Comparison of ENCODE assay signal across 8 cellular contexts in the genomic region with DNA sequence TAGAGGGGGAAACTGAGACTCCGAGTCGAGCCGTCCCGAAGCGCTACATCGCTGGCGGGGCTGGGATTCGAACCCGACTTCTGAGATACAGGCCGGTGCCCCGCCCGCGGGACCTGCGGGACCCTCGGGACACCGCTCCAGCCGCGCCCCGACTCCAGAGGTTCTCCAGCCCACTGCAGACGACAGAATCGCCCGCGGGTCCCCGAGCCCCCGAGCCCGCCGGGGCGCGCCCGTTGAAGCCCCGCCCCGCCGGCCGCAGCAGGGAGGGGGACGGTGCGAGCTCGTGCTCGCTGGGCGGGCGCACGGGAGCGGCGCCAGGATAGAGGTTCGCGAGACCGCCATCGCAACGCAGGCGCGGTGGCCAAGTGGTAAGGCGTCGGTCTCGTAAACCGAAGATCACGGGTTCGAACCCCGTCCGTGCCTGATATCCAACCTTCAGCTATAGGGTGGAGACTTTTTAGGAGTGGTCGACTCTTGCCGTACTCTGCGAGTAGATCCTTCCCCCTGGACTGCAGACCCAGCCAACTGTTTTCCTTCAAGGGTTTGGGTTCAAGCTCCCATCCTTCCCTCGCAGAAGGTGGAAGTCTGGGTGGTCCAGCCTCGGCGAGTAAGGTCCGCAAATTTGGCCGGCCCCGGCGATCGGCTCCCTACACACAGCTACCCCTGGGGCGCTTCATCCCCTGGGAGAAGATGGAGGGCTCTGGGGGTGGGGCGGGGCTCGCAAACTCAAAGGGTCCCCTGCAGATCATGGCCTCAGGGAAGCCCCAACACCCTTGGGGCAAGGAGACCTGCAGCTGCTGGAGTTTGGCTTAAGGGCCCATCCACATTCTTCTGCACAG.
DNase-seq lines count a peak whose midpoint lies in the region; ATAC-seq, FAIRE-seq and TF ChIP-seq lines count a peak whose summit lies in the region.

No MANE protein-coding gene starts in this region.

- H3K4me3 ChIP-seq in astrocyte (ENCODE audit: insufficient read depth, low read depth, low read length) (peak overlapping the region; percentile 91), rectal smooth muscle tissue (ENCODE audit: low read length) (peak overlapping the region; percentile 78), vagina (peak overlapping the region; percentile 55 to 79)

- peaks cover 9% of the 10 kb centered on the region for H3K4me1 ChIP-seq in astrocyte (ENCODE audit: insufficient read depth, low read length)
- H3K4me1 ChIP-seq in rectal smooth muscle tissue (ENCODE audit: control insufficient read depth, insufficient read depth, low read length): no peaks in the 10 kb centered on the region
- peaks cover 21% of the 10 kb centered on the region for H3K4me1 ChIP-seq in vagina

- intact Hi-C loops in vagina (cut with DNase I): no loop called here

- H3K36me3 ChIP-seq in astrocyte (ENCODE audit: insufficient read depth, low read length): no peaks in the 10 kb centered on the region
- no peaks in the 10 kb centered on the region for H3K36me3 ChIP-seq in rectal smooth muscle tissue (ENCODE audit: control insufficient read depth, insufficient read depth, low read length)
- H3K36me3 ChIP-seq in vagina: no peaks in the 10 kb centered on the region

- H3K36me3 Mint-ChIP-seq in astrocyte (ENCODE audit: low read depth, unreplicated experiment): peaks cover 8% of the 10 kb centered on the region

- H3K9me3 Mint-ChIP-seq in astrocyte (ENCODE audit: unreplicated experiment): peaks cover 12% of the 10 kb centered on the region

- DNase-seq in NCI-H1930 (lab: John Stamatoyannopoulos, UW): peak; percentile 84 to 96
- peak; percentile 83 for DNase-seq in T-helper 22 cell (ENCODE audit: low read depth)
- peak; percentile 96 for DNase-seq in astrocyte (ENCODE audit: low read depth)
- DNase-seq in hepatic stellate cell (ENCODE audit: low spot score): peak; percentile 82
- DNase-seq in vagina (ENCODE audit: extremely low spot score in 2 of 2): peak in 1 of 2 donors; percentile 90

- H3K27ac ChIP-seq in astrocyte (ENCODE audit: low read depth, low read length) (peak overlapping the region; percentile 46), rectal smooth muscle tissue (ENCODE audit: low read depth, low read length) (peak overlapping the region; percentile 60), vagina (peak overlapping the region; percentile 88)

- peak overlapping the region; percentile 87 for H2AFZ ChIP-seq in astrocyte (ENCODE audit: low read depth, low read length)

- H3K27me3 Mint-ChIP-seq in astrocyte (ENCODE audit: low read depth, unreplicated experiment): no peaks in the 10 kb centered on the region

- H3K4me3 Mint-ChIP-seq in astrocyte (ENCODE audit: unreplicated experiment): peak overlapping the region; percentile 93

- H3K79me2 ChIP-seq in astrocyte (ENCODE audit: insufficient read depth, low read length): no peaks in the 10 kb centered on the region

- peak overlapping the region; percentile 41 for H3K27ac Mint-ChIP-seq in astrocyte (ENCODE audit: unreplicated experiment)

- ATAC-seq in GM18499 (IDR thresholded peaks at IDR 0.05; ENCODE audit: insufficient read depth, unreplicated experiment) (peak; percentile 39), HG02943 (IDR thresholded peaks at IDR 0.05; ENCODE audit: low read depth, unreplicated experiment) (peak; percentile 68)

- FAIRE-seq in astrocyte (lab: Jason Lieb, UNC): no peak

- no peaks in the 10 kb centered on the region for H3K27me3 ChIP-seq in astrocyte (ENCODE audit: insufficient read depth, low read length)
- no peaks in the 10 kb centered on the region for H3K27me3 ChIP-seq in rectal smooth muscle tissue (ENCODE audit: control insufficient read depth, insufficient read depth, low read length)
- no peaks in the 10 kb centered on the region for H3K27me3 ChIP-seq in vagina

- peak overlapping the region; percentile 83 for H3K9ac ChIP-seq in astrocyte (ENCODE audit: low read length)
- H3K9ac ChIP-seq in rectal smooth muscle tissue (ENCODE audit: low read length): peak overlapping the region; percentile 56

- H3K4me1 Mint-ChIP-seq in astrocyte (ENCODE audit: low read depth, unreplicated experiment): no peaks in the 10 kb centered on the region

- H3K4me2 ChIP-seq in astrocyte (ENCODE audit: low read length): peak overlapping the region; percentile 91

- TF ChIP-seq CTCF in astrocyte (IDR thresholded peaks at IDR 0.05; ENCODE audit: insufficient read depth, low read depth, low read length) (no peak), vagina (IDR thresholded peaks at IDR 0.05) (no peak)

- H3K9me3 ChIP-seq in astrocyte (ENCODE audit: insufficient read depth, low read depth, low read length) (peaks cover 11% of the 10 kb centered on the region), vagina (peaks cover 3% of the 10 kb centered on the region)

- no peaks in the 10 kb centered on the region for H4K20me1 ChIP-seq in astrocyte (ENCODE audit: insufficient read depth, low read length)

- peak in 1 of 2 donors; percentile 48 for TF ChIP-seq POLR2A in vagina (IDR thresholded peaks at IDR 0.05)
